28 cellular contexts compared by ENCODE assay signal in the genomic region with DNA sequence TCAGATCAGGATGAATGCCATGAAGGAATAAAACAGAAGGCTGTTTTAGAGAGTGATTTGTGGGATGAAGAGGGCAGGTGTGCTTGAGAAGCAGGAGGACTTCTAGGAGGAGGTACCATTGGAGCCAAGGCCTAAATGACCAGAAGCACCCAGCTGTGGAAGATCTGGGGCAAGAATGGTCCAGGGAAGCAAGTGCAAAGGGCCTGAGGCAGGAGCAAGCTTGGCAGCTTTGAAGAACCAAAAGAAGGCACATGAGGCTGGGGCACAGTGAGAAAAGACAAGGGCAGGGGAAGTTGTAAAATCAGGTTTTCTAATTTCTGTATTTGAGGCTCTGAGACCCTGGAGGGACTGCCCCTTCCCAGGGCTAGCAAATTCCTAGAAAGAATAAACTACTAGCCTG. TPM values are rescaled to one million over a fixed set of nuclear protein-coding genes. Genes with fewer than 3 reads are reported as not detected.
"Had no signal": no experiment of that assay in that cellular context is flagged by ENCODE, and none has a peak within 500 bp of the region (broad histone marks: within the 10 kb centered on the region; RNA-seq: fewer than 3 reads in every experiment).

No MANE protein-coding gene starts in this region.

- H3K9me3 Mint-ChIP-seq: activated CD8-positive, alpha-beta T cell treated with anti-CD3 and anti-CD28 coated beads for 36 hours; activated naive CD4-positive, alpha-beta T cell treated with anti-CD3 and anti-CD28 coated beads, Interleukin-2, amount 50 U/mL, for 24 hours; activated T-cell treated with anti-CD3 and anti-CD28 coated beads, Interleukin-2, amount 50 U/mL, for 24 hours; activated T-helper 1 cell treated with anti-CD3 and anti-CD28 coated beads, Interleukin-12 subunit alpha, Interleukin-12 subunit beta, Interleukin-2, Interleukin-4 antibody, amounts not matched to agents 30 ng/mL and 10 ng/mL and 1 ng/mL, durations not matched to agents 14 hours and 24 hours and 36 hours had no signal

- DNase-seq: activated CD4-positive, alpha-beta T cell treated with anti-CD3 and anti-CD28 coated beads for 4 hours; activated CD8-positive, alpha-beta T cell treated with anti-CD3 and anti-CD28 coated beads for 36 hours; activated effector memory CD4-positive, alpha-beta T cell treated with Interleukin-2 at 50 U/mL for 16 hours; activated naive CD4-positive, alpha-beta T cell; activated T-cell treated with anti-CD3 and anti-CD28 coated beads, Interleukin-2, amount 50 U/mL, for 24 hours; amygdala; brain microvascular endothelial cell; Karpas-422; MM.1S; NCI-H1105; NCI-H1436; NCI-H1694 treated with DMSO at 0.1 percent for 48 hours; NCI-H2081; NCI-H69; NK-92 treated with Interleukin-12 subunit alpha and Interleukin-12 subunit beta, amount 100 ng/mL, for 24 hours; OCI-M1; RPMI8226; SJCRH30; SK-N-SH; T-helper 1 cell; WERI-Rb-1 had no signal

- H3K36me3 Mint-ChIP-seq: activated naive CD4-positive, alpha-beta T cell treated with anti-CD3 and anti-CD28 coated beads, Interleukin-2, amount 50 U/mL, for 24 hours had no signal

- H3K4me3 ChIP-seq: cardiac muscle cell, SJCRH30 had no signal

- H3K27ac ChIP-seq: brain microvascular endothelial cell, cardiac muscle cell, SJCRH30 had no signal

- H3K9me3 ChIP-seq: SJCRH30, SK-N-SH had no signal

- H3K4me1 Mint-ChIP-seq: activated naive CD4-positive, alpha-beta T cell treated with anti-CD3 and anti-CD28 coated beads, Interleukin-2, amount 50 U/mL, for 24 hours had no signal

- H3K9ac ChIP-seq: SK-N-SH had no signal

- H3K4me3 Mint-ChIP-seq: activated CD8-positive, alpha-beta T cell treated with anti-CD3 and anti-CD28 coated beads for 36 hours; activated naive CD4-positive, alpha-beta T cell treated with anti-CD3 and anti-CD28 coated beads, Interleukin-2, amount 50 U/mL, for 24 hours; activated T-cell treated with anti-CD3 and anti-CD28 coated beads, Interleukin-2, amount 50 U/mL, for 24 hours; activated T-helper 1 cell treated with anti-CD3 and anti-CD28 coated beads, Interleukin-12 subunit alpha, Interleukin-12 subunit beta, Interleukin-2, Interleukin-4 antibody, amounts not matched to agents 30 ng/mL and 10 ng/mL and 1 ng/mL, durations not matched to agents 14 hours and 24 hours and 36 hours had no signal

- H3K36me3 ChIP-seq: brain microvascular endothelial cell, cardiac muscle cell, SJCRH30, WERI-Rb-1 had no signal

- ATAC-seq: activated CD4-positive, CD25-positive, alpha-beta regulatory T cell treated with anti-CD3 and anti-CD28 coated beads, Interleukin-2, amount 50 U/mL, for 24 hours; activated CD8-positive, alpha-beta T cell treated with anti-CD3 and anti-CD28 coated beads for 36 hours; Panc1; Right ventricle myocardium inferior had no signal

- H3K27ac Mint-ChIP-seq: activated CD8-positive, alpha-beta T cell treated with anti-CD3 and anti-CD28 coated beads for 36 hours; activated naive CD4-positive, alpha-beta T cell treated with anti-CD3 and anti-CD28 coated beads, Interleukin-2, amount 50 U/mL, for 24 hours; activated T-cell treated with anti-CD3 and anti-CD28 coated beads, Interleukin-2, amount 50 U/mL, for 24 hours; activated T-helper 1 cell treated with anti-CD3 and anti-CD28 coated beads, Interleukin-12 subunit alpha, Interleukin-12 subunit beta, Interleukin-2, Interleukin-4 antibody, amounts not matched to agents 30 ng/mL and 10 ng/mL and 1 ng/mL, durations not matched to agents 14 hours and 24 hours and 36 hours had no signal

RNA-seq across cellular contexts. Expression of a gene that starts 9.8 kb away (rescaled TPM):
- total RNA-seq: activated CD8-positive, alpha-beta T cell treated with anti-CD3 and anti-CD28 coated beads for 36 hours; activated T-helper 1 cell treated with anti-CD3 and anti-CD28 coated beads, Interleukin-12 subunit alpha, Interleukin-12 subunit beta, Interleukin-2, Interleukin-4 antibody, amounts not matched to agents 30 ng/mL and 10 ng/mL and 1 ng/mL, durations not matched to agents 14 hours and 24 hours and 36 hours; SJCRH30; T-helper 2 cell treated with Interferon-gamma antibody and Interleukin-4, amounts not matched to agents 100 ng/mL and 5 ng/mL, for 36 hours had no signal
